In genomic region chr1:15189692-15190321, GRCh38 we compare ENCODE assay signal across 2 cellular contexts.
TF ChIP-seq lines count a peak whose summit lies in the region.

No MANE protein-coding gene starts in this region.

TF ChIP-seq in HCT116, 20 proteins besides CTCF, POLR2A, EP300 and RAD21:
- no peak for TF ChIP-seq EZH2 (IDR thresholded peaks at IDR 0.05)
- no peak for TF ChIP-seq SRF (IDR thresholded peaks at IDR 0.05; ENCODE audit: low read depth)
- no peak for TF ChIP-seq POLR2AphosphoS5 (IDR thresholded peaks at IDR 0.05; ENCODE audit: low read depth, low read length)
- TF ChIP-seq EGR1 (IDR thresholded peaks at IDR 0.05; ENCODE audit: low read depth) = no peak
- TF ChIP-seq CBX3 (IDR thresholded peaks at IDR 0.05; ENCODE audit: low read depth) = no peak
- no peak for TF ChIP-seq JUND (IDR thresholded peaks at IDR 0.05)
- no peak for TF ChIP-seq ATF3 (IDR thresholded peaks at IDR 0.05)
- TF ChIP-seq ELF1 (IDR thresholded peaks at IDR 0.05; ENCODE audit: borderline replicate concordance, low read depth) = no peak
- no peak for TF ChIP-seq FOSL1 (IDR thresholded peaks at IDR 0.05; ENCODE audit: low read depth)
- no peak for TF ChIP-seq MAX (IDR thresholded peaks at IDR 0.05)
- no peak for TF ChIP-seq EZH2phosphoT487 (IDR thresholded peaks at IDR 0.05; ENCODE audit: borderline replicate concordance)
- no peak for TF ChIP-seq REST (IDR thresholded peaks at IDR 0.05; ENCODE audit: low read depth)
- TF ChIP-seq TCF7L2 (IDR thresholded peaks at IDR 0.05; ENCODE audit: borderline replicate concordance, extremely low read depth, insufficient read depth, insufficient read length) = no peak
- no peak for TF ChIP-seq SP1 (IDR thresholded peaks at IDR 0.05; ENCODE audit: low read depth)
- no peak for TF ChIP-seq CEBPB (IDR thresholded peaks at IDR 0.05; ENCODE audit: low read depth)
- no peak for TF ChIP-seq SIN3A (IDR thresholded peaks at IDR 0.05; ENCODE audit: low read depth)

TF ChIP-seq in liver, 16 proteins besides CTCF, POLR2A, EP300 and RAD21:
- TF ChIP-seq MAX (IDR thresholded peaks at IDR 0.05) = no peak
- no peak for TF ChIP-seq REST (IDR thresholded peaks at IDR 0.05)
- TF ChIP-seq GABPA (IDR thresholded peaks at IDR 0.05 in 1 of 2, conservative IDR thresholded peaks at IDR 0.05 in 1 of 2) = no peak
- no peak for TF ChIP-seq RXRA (IDR thresholded peaks at IDR 0.05)
- no peak for TF ChIP-seq JUND (IDR thresholded peaks at IDR 0.05)
- no peak for TF ChIP-seq FOXA1 (IDR thresholded peaks at IDR 0.05)
- no peak for TF ChIP-seq FOXA2 (IDR thresholded peaks at IDR 0.05)
- TF ChIP-seq SP1 (IDR thresholded peaks at IDR 0.05) = no peak
- TF ChIP-seq HNF4A (conservative IDR thresholded peaks at IDR 0.05) = no peak
- no peak for TF ChIP-seq ZBTB33 (IDR thresholded peaks at IDR 0.05)
- TF ChIP-seq TAF1 (conservative IDR thresholded peaks at IDR 0.05) = no peak
- TF ChIP-seq ATF3 (IDR thresholded peaks at IDR 0.05) = no peak
TF ChIP-seq in liver: peak in this region for 0.
